8 cellular contexts compared by ENCODE assay signal in the genomic region with DNA sequence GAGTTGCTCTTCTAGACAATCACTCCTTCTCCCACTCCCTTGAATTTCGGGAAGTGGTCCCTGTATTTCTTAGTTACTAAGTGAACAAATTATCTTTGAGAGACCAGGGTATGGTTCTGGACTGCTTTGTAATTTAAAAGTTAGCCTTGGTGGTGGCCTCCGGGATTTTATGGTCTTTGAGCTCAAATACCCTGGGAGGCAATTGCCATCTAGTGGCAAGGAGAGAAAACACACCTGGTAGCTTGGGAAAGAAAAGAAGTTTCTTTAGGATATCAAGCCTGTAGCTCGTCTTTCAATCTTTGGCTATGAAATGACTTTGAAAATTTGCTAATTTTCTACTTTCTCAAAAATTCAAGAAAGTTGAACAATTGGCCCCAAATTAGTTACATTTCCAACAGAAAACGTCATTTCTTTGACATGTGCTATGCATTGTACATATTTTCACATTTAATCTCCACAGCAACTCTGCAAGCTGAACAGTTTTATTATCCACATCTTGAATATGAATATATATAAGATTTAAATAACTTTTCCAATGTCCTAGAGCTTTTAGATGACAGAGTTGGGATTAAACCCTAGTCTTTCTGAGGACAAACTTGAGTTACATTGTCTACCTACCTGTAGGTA. TPM values are rescaled to one million over a fixed set of nuclear protein-coding genes. Genes with fewer than 3 reads are reported as not detected.
DNase-seq lines count a peak whose midpoint lies in the region; ATAC-seq, FAIRE-seq and TF ChIP-seq lines count a peak whose summit lies in the region.

No MANE protein-coding gene starts in this region.

- TF ChIP-seq POLR2A in Peyer's patch (IDR thresholded peaks at IDR 0.05): no peak
- TF ChIP-seq POLR2A in H1 (IDR thresholded peaks at IDR 0.05; ENCODE audit: control extremely low read depth in 1 of 2, low read depth in 2 of 2, low read length in 2 of 2): no peak

- H2BK5ac ChIP-seq in H1 (ENCODE audit: low read depth, low read length): no peak overlapping the region

- peak; percentile 95 for FAIRE-seq in H1 (lab: Jason Lieb, UNC)

- H4K91ac ChIP-seq in H1 (replicated peaks; ENCODE audit: insufficient read length, low read length): no peak overlapping the region

- H3K79me1 ChIP-seq in H1 (ENCODE audit: low read depth, low read length): no peaks in the 10 kb centered on the region

- no peak for TF ChIP-seq EP300 in H1 (IDR thresholded peaks at IDR 0.05; ENCODE audit: borderline replicate concordance in 1 of 2, low read depth in 2 of 2, low read length in 2 of 2)

- no peak overlapping the region for H3K14ac ChIP-seq in H1 (ENCODE audit: insufficient read length)

- no peak overlapping the region for H2BK15ac ChIP-seq in H1 (ENCODE audit: low read length)

- H2AK5ac ChIP-seq in H1 (ENCODE audit: low read depth, low read length): no peak overlapping the region

- peak; percentile 38 to 95 (median 82) for TF ChIP-seq CTCF in Peyer's patch (IDR thresholded peaks at IDR 0.05)
- TF ChIP-seq CTCF in H1 (IDR thresholded peaks at IDR 0.05; ENCODE audit: control extremely low read depth in 1 of 3, insufficient read depth in 1 of 3, low read depth in 1 of 3, low read length in 3 of 3): peak; percentile 8 to 84 (median 72)

- H3K23ac ChIP-seq in H1 (ENCODE audit: insufficient read length): no peak overlapping the region

- no peak overlapping the region for H4K5ac ChIP-seq in H1 (ENCODE audit: insufficient read length, low read depth, low read length)

- H2AFZ ChIP-seq in H1 (ENCODE audit: low read length): peak overlapping the region; percentile 93

- no peak overlapping the region for H2BK120ac ChIP-seq in H1 (replicated peaks; ENCODE audit: low read depth, low read length)

- no peaks in the 10 kb centered on the region for H3K36me3 ChIP-seq in Peyer's patch
- H3K36me3 ChIP-seq in H1 (ENCODE audit: control insufficient read depth in 2 of 4, insufficient read depth in 4 of 4, low read length in 3 of 4): no peaks in the 10 kb centered on the region; a peak in 1 of 8 replicates

- DNase-seq in DMS153 (lab: John Stamatoyannopoulos, UW) (peak; percentile 27), Peyer's patch (peak in 1 of 3 donors; percentile 56), H1 (ENCODE audit: low read depth in 1 of 2, low spot score in 2 of 2) (no peak), myocyte (ENCODE audit: low read depth) (peak; percentile 59)
- no peak for DNase-seq in activated effector memory CD4-positive, alpha-beta T cell treated with Interleukin-2 at 50 U/mL for 16 hours

- WGBS in H1 (ENCODE audit: extremely low coverage in 1 of 2, insufficient coverage in 1 of 2, insufficient read length in 1 of 2, insufficient replicate concordance in 2 of 2, low coverage in 1 of 2, low lambda C conversion rate in 2 of 2, missing lambda C conversion rate in 1 of 2), 2 experiments: 15% methylated on average over 4 of the region's 4 CpGs; no CpG with 5 or more reads in 1 of the 2 experiments

- H2BK20ac ChIP-seq in H1 (ENCODE audit: low read length): no peak overlapping the region

- H3K23me2 ChIP-seq in H1 (ENCODE audit: low read depth, low read length): no peaks in the 10 kb centered on the region

- H3K79me2 ChIP-seq in H1 (ENCODE audit: control insufficient read depth in 1 of 2, insufficient read depth in 2 of 2, low read length in 2 of 2): no peaks in the 10 kb centered on the region

- POLR2A ChIA-PET in H1 (lab: Charles Lee; ENCODE audit: partially characterized antibody): interaction anchor here (0.7 kb wide), 1 partner anchor 9 kb away, joined by 4 read pairs; no protein-coding TSS in a partner anchor

- no peaks in the 10 kb centered on the region for H3K9me3 ChIP-seq in Peyer's patch
- no peaks in the 10 kb centered on the region for H3K9me3 ChIP-seq in H1 (ENCODE audit: insufficient read depth in 2 of 2, low read depth in 1 of 2, low read length in 1 of 2)

- no peaks in the 10 kb centered on the region for H3K4me1 ChIP-seq in Peyer's patch
- H3K4me1 ChIP-seq in H1 (replicated peaks in 1 of 4; ENCODE audit: control insufficient read depth in 3 of 4, insufficient read depth in 4 of 4, low read length in 3 of 4): peaks cover 0 to 3% (median 0%) of the 10 kb centered on the region in 4 experiments; a peak in 1 of 7 replicates

- no peak overlapping the region for H4K8ac ChIP-seq in H1 (ENCODE audit: extremely low read depth, insufficient read depth, low read length)

- H4K20me1 ChIP-seq in H1 (replicated peaks in 1 of 2; ENCODE audit: control insufficient read depth in 1 of 2, insufficient read depth in 2 of 2, low read length in 2 of 2): no peaks in the 10 kb centered on the region

- H3K27me3 ChIP-seq in Peyer's patch (no peaks in the 10 kb centered on the region), H1 (replicated peaks in 1 of 4; ENCODE audit: control insufficient read depth in 3 of 4, extremely low read depth in 1 of 4, insufficient read depth in 3 of 4, low read length in 3 of 4) (no peaks in the 10 kb centered on the region)

- H3K4me2 ChIP-seq in H1 (ENCODE audit: insufficient read depth in 1 of 2, low read depth in 2 of 2, low read length in 2 of 2): no peak overlapping the region

- no peak overlapping the region for H3K9ac ChIP-seq in H1 (replicated peaks in 1 of 4; ENCODE audit: extremely low read depth in 1 of 4, low read depth in 3 of 4, low read length in 3 of 4)

- H3K4me3 ChIP-seq in Peyer's patch (no peak overlapping the region), H1 (ENCODE audit: extremely low read depth in 1 of 4, insufficient read depth in 2 of 4, low read depth in 3 of 4, low read length in 4 of 4) (no peak overlapping the region)

- peak; percentile 54 for ATAC-seq in GM18907 (IDR thresholded peaks at IDR 0.05; ENCODE audit: unreplicated experiment)
- ATAC-seq in HG03521 (IDR thresholded peaks at IDR 0.05; ENCODE audit: unreplicated experiment): peak; percentile 54
- ATAC-seq in HG03045 (IDR thresholded peaks at IDR 0.05; ENCODE audit: unreplicated experiment): no peak

- CTCF ChIA-PET in H1 (lab: Charles Lee; ENCODE audit: partially characterized antibody): interaction anchor here (0.6 to 4.5 kb wide), 68 partner anchors 8 to 397 kb away, joined by 3 to 58 read pairs (median 4); no protein-coding TSS in a partner anchor

- peak; percentile 91 to 94 for TF ChIP-seq RAD21 in H1 (IDR thresholded peaks at IDR 0.05 in 1 of 2, conservative IDR thresholded peaks at IDR 0.05 in 1 of 2; ENCODE audit: low read depth in 2 of 2, low read length in 2 of 2)

- H3K4ac ChIP-seq in H1 (replicated peaks; ENCODE audit: insufficient read length, low read depth, low read length): no peak overlapping the region

- H3K27ac ChIP-seq in Peyer's patch (no peak overlapping the region), H1 (ENCODE audit: low read depth, low read length) (no peak overlapping the region)

- no peak overlapping the region for H3K56ac ChIP-seq in H1 (replicated peaks; ENCODE audit: insufficient read length, low read depth, low read length)

- H3K18ac ChIP-seq in H1 (ENCODE audit: extremely low read depth, low read length): no peak overlapping the region

- no peak overlapping the region for H2BK12ac ChIP-seq in H1 (ENCODE audit: low read depth, low read length)

TF ChIP-seq in H1, 55 proteins besides CTCF, POLR2A, EP300 and RAD21:
- TF ChIP-seq YY1 (IDR thresholded peaks at IDR 0.05; ENCODE audit: low read depth, low read length) (no peak), CEBPB (IDR thresholded peaks at IDR 0.05; ENCODE audit: low read depth, low read length) (no peak)
TF ChIP-seq in H1: peak in this region for 0.

RNA-seq across cellular contexts. Expression of a gene that starts 39.1 kb away (rescaled TPM):
- total RNA-seq in Peyer's patch: under 1 TPM in 1 of 4 donors, not detected in 3; 0.40 TPM
- total RNA-seq in H1 (2021; fragmentation: NEBNext Ultra II Directional; extraction: Animal tissue kit (Norgen Biotek cat#: 25700)): not detected in 2 replicates
- polyA plus RNA-seq in H1 (2011; rRNA removed): not detected in 2 replicates
- polyA plus RNA-seq in H1 (2011; cell fraction: cytosol; rRNA removed): not detected
- not detected for polyA plus RNA-seq in H1 (2011; cell fraction: nucleus; rRNA removed)
- not detected in 4 replicates for polyA plus RNA-seq in H1 (2012, experiment 1 of 2)
- polyA plus RNA-seq in H1 (2012, experiment 2 of 2): not detected
- polyA plus RNA-seq in H1 (2013, experiment 1 of 2): not detected
- polyA plus RNA-seq in H1 (2013, experiment 2 of 2): not detected
- polyA minus RNA-seq in H1 (2011; rRNA and poly(A)+ RNA removed): not detected in 2 replicates
- not detected for polyA minus RNA-seq in H1 (2011; cell fraction: cytosol; rRNA and poly(A)+ RNA removed)
- polyA minus RNA-seq in H1 (2011; cell fraction: nucleus; rRNA and poly(A)+ RNA removed): not detected
- total RNA-seq in myocyte: not detected in 2 replicates
- polyA plus RNA-seq in myocyte (2012): not detected

RNA-seq across cellular contexts. Expression of a gene that starts 41.3 kb away (rescaled TPM):
- total RNA-seq in Peyer's patch (not detected), myocyte (0.13 TPM in 1 of 2 replicates, not detected in the other)
- total RNA-seq in H1 (2021; fragmentation: NEBNext Ultra II Directional; extraction: Animal tissue kit (Norgen Biotek cat#: 25700)): not detected in 2 replicates
- not detected in 2 replicates for polyA plus RNA-seq in H1 (2011; rRNA removed)
- not detected for polyA plus RNA-seq in H1 (2011; cell fraction: cytosol; rRNA removed)
- polyA plus RNA-seq in H1 (2011; cell fraction: nucleus; rRNA removed): not detected
- not detected in 4 replicates for polyA plus RNA-seq in H1 (2012, experiment 1 of 2)
- polyA plus RNA-seq in H1 (2012, experiment 2 of 2): not detected
- polyA plus RNA-seq in H1 (2013, experiment 1 of 2): not detected
- polyA plus RNA-seq in H1 (2013, experiment 2 of 2): not detected
- polyA minus RNA-seq in H1 (2011; rRNA and poly(A)+ RNA removed): not detected in 2 replicates
- polyA minus RNA-seq in H1 (2011; cell fraction: cytosol; rRNA and poly(A)+ RNA removed): not detected
- not detected for polyA minus RNA-seq in H1 (2011; cell fraction: nucleus; rRNA and poly(A)+ RNA removed)
- not detected for polyA plus RNA-seq in myocyte (2012)

RNA-seq across cellular contexts. Expression of a gene that starts 58.3 kb away (rescaled TPM):
- not detected for total RNA-seq in Peyer's patch
- not detected in 2 replicates for total RNA-seq in H1 (2021; fragmentation: NEBNext Ultra II Directional; extraction: Animal tissue kit (Norgen Biotek cat#: 25700))
- not detected in 2 replicates for polyA plus RNA-seq in H1 (2011; rRNA removed)
- polyA plus RNA-seq in H1 (2011; cell fraction: cytosol; rRNA removed): not detected
- not detected for polyA plus RNA-seq in H1 (2011; cell fraction: nucleus; rRNA removed)
- not detected in 4 replicates for polyA plus RNA-seq in H1 (2012, experiment 1 of 2)
- polyA plus RNA-seq in H1 (2012, experiment 2 of 2): not detected
- polyA plus RNA-seq in H1 (2013, experiment 1 of 2): not detected
- not detected for polyA plus RNA-seq in H1 (2013, experiment 2 of 2)
- polyA minus RNA-seq in H1 (2011; rRNA and poly(A)+ RNA removed): not detected in 2 replicates
- not detected for polyA minus RNA-seq in H1 (2011; cell fraction: cytosol; rRNA and poly(A)+ RNA removed)
- not detected for polyA minus RNA-seq in H1 (2011; cell fraction: nucleus; rRNA and poly(A)+ RNA removed)
- total RNA-seq in myocyte: not detected in 2 replicates
- polyA plus RNA-seq in myocyte (2012): not detected

Comparison
In these comparisons a context has a peak if more than half of its experiments do, and no peak if none do; other contexts are left out.
1. DNase-seq: peak in DMS153 (single experiment) and myocyte (single experiment); none in H1 (0 of 2) and activated effector memory CD4-positive, alpha-beta T cell treated with Interleukin-2 at 50 U/mL for 16 hours (single experiment).